In the genomic region with DNA sequence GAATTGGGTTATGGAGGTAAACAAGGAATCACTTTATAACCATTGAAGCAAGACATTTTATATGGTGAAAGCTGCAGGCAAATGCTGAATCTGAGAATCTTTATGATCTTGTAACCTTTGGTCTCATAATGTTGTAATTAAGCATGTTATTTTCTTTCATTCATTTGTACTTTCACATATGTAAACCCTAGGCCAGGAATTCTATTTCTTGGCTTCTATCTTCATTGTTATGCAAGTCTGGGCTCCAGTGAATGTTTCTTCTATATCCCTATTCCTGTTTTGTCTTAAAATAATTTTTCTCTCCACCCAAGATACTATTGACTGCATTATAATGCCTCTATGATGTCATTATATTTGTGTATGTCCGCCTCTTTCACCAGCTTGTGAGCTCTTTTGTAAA, we compare ENCODE assay signal across 23 cellular contexts.
"Had no signal": no experiment of that assay in that cellular context is flagged by ENCODE, and none has a peak within 500 bp of the region (broad histone marks: within the 10 kb centered on the region; RNA-seq: fewer than 3 reads in every experiment).

No MANE protein-coding gene starts in this region.

- H3K79me2 ChIP-seq: hepatocyte had no signal

- H3K27ac ChIP-seq: body of pancreas, coronary artery, hepatocyte, neutrophil had no signal

- H3K27me3 ChIP-seq: body of pancreas, hepatocyte, neutrophil had no signal

- H3K9me3 ChIP-seq: body of pancreas, neutrophil had no signal

- H3K4me2 ChIP-seq: hepatocyte had no signal

- DNase-seq: activated CD4-positive, alpha-beta T cell treated with anti-CD3 and anti-CD28 coated beads, Interleukin-2, amount 10 ng/mL, durations not matched to agents 24 days and 14 days; activated CD4-positive, CD25-positive, alpha-beta regulatory T cell; activated CD8-positive, alpha-beta memory T cell treated with anti-CD3 and anti-CD28 coated beads, Interleukin-2, amount 50 U/mL, for 4 hours; activated CD8-positive, alpha-beta T cell treated with anti-CD3 and anti-CD28 coated beads, Interleukin-2, amount 10 ng/mL, durations not matched to agents 7 days and 5 days; activated effector memory CD4-positive, alpha-beta T cell treated with anti-CD3 and anti-CD28 coated beads, Interleukin-2, amount 50 U/mL, for 16 hours; activated T-cell treated with anti-CD3 and anti-CD28 coated beads, Interleukin-2, amount 50 U/mL, for 48 hours; amniotic stem cell; body of pancreas; caudate nucleus; effector CD8-positive, alpha-beta T cell; kidney; left ventricle myocardium superior; naive thymus-derived CD8-positive, alpha-beta T cell; stimulated activated CD4-positive, alpha-beta T cell treated with anti-CD3 and anti-CD28 coated beads, Interleukin-15, amount 100 ng/mL, for 24 hours; stimulated activated CD4-positive, alpha-beta T cell treated with anti-CD3 and anti-CD28 coated beads, Interleukin-4, amount 100 ng/mL, for 1 hour; stimulated activated naive B cell treated with anti-CD40 and anti-IgM and Interleukin-4, amounts not matched to agents 10 μg/mL and 1 μg/mL and 100 μg/mL, for 72 hours; substantia nigra had no signal

- H3K36me3 ChIP-seq: neutrophil had no signal

- H3K4me3 ChIP-seq: body of pancreas, coronary artery, hepatocyte had no signal

- ATAC-seq: activated CD8-positive, alpha-beta T cell treated with anti-CD3 and anti-CD28 coated beads, Interleukin-2, amount 10 ng/mL, durations not matched to agents 7 days and 5 days; activated naive CD4-positive, alpha-beta T cell treated with anti-CD3 and anti-CD28 coated beads, Interleukin-2, amount 50 U/mL, for 72 hours; body of pancreas; left ventricle myocardium superior; naive thymus-derived CD8-positive, alpha-beta T cell; stimulated activated naive B cell treated with anti-CD40 and anti-IgM and Interleukin-4, amounts not matched to agents 10 μg/mL and 1 μg/mL and 100 μg/mL, for 72 hours had no signal

- H3K4me1 ChIP-seq: body of pancreas had no signal

- H2AFZ ChIP-seq: hepatocyte had no signal

- FAIRE-seq: endothelial cell of umbilical vein, kidney, TTC549 had no signal
